Comparison of ENCODE assay signal across 29 cellular contexts in genomic region chr3:3689601-3690375, GRCh38.
"Had no signal": no experiment of that assay in that cellular context is flagged by ENCODE, and none has a peak within 500 bp of the region (broad histone marks: within the 10 kb centered on the region; RNA-seq: fewer than 3 reads in every experiment).

No MANE protein-coding gene starts in this region.

- H3K4me3 ChIP-seq: ascending aorta, breast epithelium, cardiac muscle cell, colonic mucosa, gastrocnemius medialis, heart left ventricle had no signal

- H3K9me3 ChIP-seq: ascending aorta, breast epithelium, colonic mucosa, gastrocnemius medialis, heart left ventricle had no signal

- H3K27me3 ChIP-seq: ascending aorta, breast epithelium, colonic mucosa, foreskin keratinocyte, gastrocnemius medialis, heart left ventricle had no signal

- DNase-seq: activated CD4-positive, alpha-beta memory T cell treated with anti-CD3 and anti-CD28 coated beads, Interleukin-2, amount 10 ng/mL, durations not matched to agents 7 days and 5 days; activated CD4-positive, alpha-beta T cell treated with anti-CD3 and anti-CD28 coated beads for 1 hour; activated CD4-positive, alpha-beta T cell treated with anti-CD3 and anti-CD28 coated beads for 4 hours; activated CD4-positive, alpha-beta T cell treated with anti-CD3 and anti-CD28 coated beads, Interleukin-2, amount 10 ng/mL, durations not matched to agents 7 days and 5 days; activated CD4-positive, alpha-beta T cell treated with anti-CD3 and anti-CD28 coated beads, Interleukin-2, amount 50 U/mL, for 4 hours; activated CD8-positive, alpha-beta memory T cell treated with anti-CD3 and anti-CD28 coated beads, Interleukin-2, amount 50 U/mL, for 48 hours; activated gamma-delta T cell; activated naive CD4-positive, alpha-beta T cell; activated naive CD4-positive, alpha-beta T cell treated with anti-CD3 and anti-CD28 coated beads, Interleukin-2, amount 10 ng/mL, durations not matched to agents 7 days and 5 days; activated naive CD8-positive, alpha-beta T cell treated with anti-CD3 and anti-CD28 coated beads, Interleukin-2, amount 10 ng/mL, durations not matched to agents 7 days and 5 days; activated T-cell treated with anti-CD3 and anti-CD28 coated beads for 4 hours; activated T-cell treated with anti-CD3 and anti-CD28 coated beads, Interleukin-2, amount 50 U/mL, for 24 hours; activated T-cell treated with anti-CD3 and anti-CD28 coated beads, Interleukin-2, amount 50 U/mL, for 72 hours; central memory CD4-positive, alpha-beta T cell; cerebellar nuclear complex; colonic mucosa; effector CD8-positive, alpha-beta T cell; foreskin keratinocyte; gastrocnemius medialis; glutamatergic neuron; heart left ventricle; T-helper 2 cell had no signal

- ATAC-seq: activated naive CD4-positive, alpha-beta T cell treated with anti-CD3 and anti-CD28 coated beads, Interleukin-2, amount 50 U/mL, for 72 hours; activated T-cell treated with anti-CD3 and anti-CD28 coated beads, Interleukin-2, amount 50 U/mL, for 72 hours; esophagus mucosa; foreskin keratinocyte; gastrocnemius medialis; heart left ventricle; WTC11 had no signal

- H3K4me1 ChIP-seq: ascending aorta, breast epithelium, colonic mucosa, foreskin keratinocyte, gastrocnemius medialis, heart left ventricle had no signal

- H3K36me3 ChIP-seq: ascending aorta, breast epithelium, cardiac muscle cell, colonic mucosa, gastrocnemius medialis, heart left ventricle had no signal

- H3K27ac ChIP-seq: ascending aorta, breast epithelium, cardiac muscle cell, colonic mucosa, foreskin keratinocyte, gastrocnemius medialis, heart left ventricle, VCaP had no signal
